In the genomic region with DNA sequence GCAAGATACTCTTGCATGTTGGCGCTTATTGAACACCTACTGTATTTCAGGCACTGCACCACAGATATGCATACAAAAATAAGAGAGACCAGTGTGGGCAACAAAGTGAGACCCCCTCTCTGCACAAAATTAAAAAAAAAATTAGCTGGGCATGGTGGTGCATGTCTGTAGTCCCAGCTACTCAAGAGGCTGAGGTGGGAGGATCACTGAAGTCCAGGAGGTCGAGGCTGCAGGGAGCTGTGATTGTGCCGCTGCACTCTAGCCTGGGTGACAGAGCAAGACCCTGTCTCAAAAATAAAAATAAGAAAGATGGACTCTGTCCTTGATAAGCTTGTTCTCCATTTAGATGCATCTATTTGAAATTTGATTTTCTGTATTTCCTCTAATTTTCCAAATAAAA, we compare ENCODE assay signal across 19 cellular contexts. TPM values are rescaled to one million over a fixed set of nuclear protein-coding genes. Genes with fewer than 3 reads are reported as not detected.
DNase-seq lines count a peak whose midpoint lies in the region; ATAC-seq, FAIRE-seq and TF ChIP-seq lines count a peak whose summit lies in the region.
"Had no signal": no experiment of that assay in that cellular context is flagged by ENCODE, and none has a peak within 500 bp of the region (broad histone marks: within the 10 kb centered on the region; RNA-seq: fewer than 3 reads in every experiment).

No MANE protein-coding gene starts in this region.

- peak overlapping the region in 3 of 4 donors; percentile 11 to 69 (median 50) for H3K27ac ChIP-seq in gastroesophageal sphincter
- peak overlapping the region; percentile 42 for H3K27ac ChIP-seq in suprapubic skin
- H3K27ac ChIP-seq: foreskin keratinocyte had no signal

- no peak overlapping the region for H3K4me3 ChIP-seq in gastroesophageal sphincter
- peak overlapping the region; percentile 35 for H3K4me3 ChIP-seq in suprapubic skin

- no peak for FAIRE-seq in D721Med (lab: Jason Lieb, UNC)

- H3K36me3 Mint-ChIP-seq in T-cell (peaks cover 7% of the 10 kb centered on the region), nephron progenitor cell (ENCODE audit: low read depth) (peaks cover 16% of the 10 kb centered on the region)

- peaks cover 0 to 10% of the 10 kb centered on the region in 2 donors for H3K36me3 ChIP-seq in gastroesophageal sphincter
- peaks cover 5% of the 10 kb centered on the region for H3K36me3 ChIP-seq in suprapubic skin
- H3K36me3 ChIP-seq: adrenal gland had no signal

- CTCF ChIA-PET in T-cell (lab: Charles Lee): interaction anchor here (1.0 to 1.1 kb wide), 2 partner anchors 8 to 18 kb away, joined by 3 to 5 read pairs; no protein-coding TSS in a partner anchor

- H3K9me3 ChIP-seq in gastroesophageal sphincter (no peaks in the 10 kb centered on the region), suprapubic skin (no peaks in the 10 kb centered on the region)
- H3K9me3 ChIP-seq: adrenal gland, tibial artery had no signal

- WGBS in gastroesophageal sphincter (ENCODE audit: low coverage in 1 of 2), 2 donors: 83 to 100% methylated on average over 2 to 3 of the region's 3 CpGs
- WGBS in suprapubic skin: 93% methylated on average over 3 of the region's 3 CpGs

- no peak for TF ChIP-seq EP300 in gastroesophageal sphincter (IDR thresholded peaks at IDR 0.05)
- TF ChIP-seq EP300 in suprapubic skin (IDR thresholded peaks at IDR 0.05): no peak

- H3K27ac Mint-ChIP-seq in T-cell (peak overlapping the region; percentile 84 to 90), nephron progenitor cell (no peak overlapping the region)
- H3K27ac Mint-ChIP-seq: nephron had no signal

- H3K9me3 Mint-ChIP-seq in T-cell (no peaks in the 10 kb centered on the region), nephron progenitor cell (no peaks in the 10 kb centered on the region)
- H3K9me3 Mint-ChIP-seq: nephron had no signal

- POLR2A ChIA-PET in T-cell (lab: Charles Lee): interaction anchor here in 1 of 2 donors (0.5 kb wide), 1 partner anchor 21 kb away, joined by 5 read pairs; a partner anchor contains a TSS

- H3K4me3 Mint-ChIP-seq in T-cell (peak overlapping the region; percentile 65 to 76 (median 70)), nephron progenitor cell (no peak overlapping the region)
- H3K4me3 Mint-ChIP-seq: nephron had no signal

- DNase-seq in activated CD8-positive, alpha-beta memory T cell treated with anti-CD3 and anti-CD28 coated beads, Interleukin-2, amount 50 U/mL, for 48 hours: peak; percentile 17
- DNase-seq in activated CD8-positive, alpha-beta memory T cell treated with anti-CD3 and anti-CD28 coated beads for 24 hours: no peak
- DNase-seq in T-cell (no peak), suprapubic skin (ENCODE audit: low spot score in 2 of 2) (no peak), nephron progenitor cell (no peak), D721Med (ENCODE audit: insufficient read length, low spot score) (no peak)
- DNase-seq: activated CD4-positive, CD25-positive, alpha-beta regulatory T cell; dermis blood vessel endothelial cell; DMS79; foreskin keratinocyte; kidney glomerular epithelial cell; NCI-H1436 treated with DMSO at 0.1 percent for 48 hours; NCI-H524; SHP77 had no signal

- peaks cover 12 to 54% (median 12%) of the 10 kb centered on the region in 3 donors for H3K4me1 ChIP-seq in gastroesophageal sphincter
- peaks cover 44% of the 10 kb centered on the region for H3K4me1 ChIP-seq in suprapubic skin
- H3K4me1 ChIP-seq: foreskin keratinocyte had no signal

- H3K27me3 ChIP-seq in gastroesophageal sphincter (no peaks in the 10 kb centered on the region), suprapubic skin (no peaks in the 10 kb centered on the region)
- H3K27me3 ChIP-seq: adrenal gland, foreskin keratinocyte, tibial artery had no signal

- H3K4me1 Mint-ChIP-seq in T-cell (peaks cover 48% of the 10 kb centered on the region in 3 donors), nephron progenitor cell (peaks cover 10% of the 10 kb centered on the region)

- H3K27me3 Mint-ChIP-seq in T-cell (no peaks in the 10 kb centered on the region), nephron progenitor cell (ENCODE audit: low read depth, poor library complexity) (no peaks in the 10 kb centered on the region)

- TF ChIP-seq POLR2A in gastroesophageal sphincter (IDR thresholded peaks at IDR 0.05): no peak
- no peak for TF ChIP-seq POLR2A in suprapubic skin (IDR thresholded peaks at IDR 0.05)

- ATAC-seq in T-cell (replicated peaks in 1 of 4): no peak
- ATAC-seq in gastroesophageal sphincter: no peak
- ATAC-seq in HG02571 (IDR thresholded peaks at IDR 0.05; ENCODE audit: unreplicated experiment): no peak
- ATAC-seq: foreskin keratinocyte had no signal

- TF ChIP-seq CTCF in gastroesophageal sphincter (IDR thresholded peaks at IDR 0.05): no peak
- no peak for TF ChIP-seq CTCF in suprapubic skin (IDR thresholded peaks at IDR 0.05)
- no peak for TF ChIP-seq CTCF in nephron progenitor cell (IDR thresholded peaks at IDR 0.05)
- no peak for TF ChIP-seq CTCF in D721Med (IDR thresholded peaks at IDR 0.05; ENCODE audit: insufficient read depth, missing control alignments)

RNA-seq across cellular contexts. Expression of a gene that starts 20.8 kb away (rescaled TPM):
- total RNA-seq in T-cell (10 to 100 TPM; 36.9 to 75.8 (median 55.3) TPM), gastroesophageal sphincter (10 to 100 TPM; 64.8 to 71.7 (median 67.5) TPM), suprapubic skin (10 to 100 TPM; 56.3 to 89.6 (median 63.8) TPM)
